8 cellular contexts compared by ENCODE assay signal in genomic region chr15:34582461-34583357, GRCh38. TPM values are rescaled to one million over a fixed set of nuclear protein-coding genes. Genes with fewer than 3 reads are reported as not detected.
A peak's percentile ranks its signal among the peaks of the same experiment; 100 is the strongest.
DNase-seq lines count a peak whose midpoint lies in the region; ATAC-seq and TF ChIP-seq lines count a peak whose summit lies in the region.

No MANE protein-coding gene starts in this region.

- ATAC-seq in GM18907 (IDR thresholded peaks at IDR 0.05; ENCODE audit: unreplicated experiment) (peak; percentile 53), HG03064 (IDR thresholded peaks at IDR 0.05; ENCODE audit: low read depth, unreplicated experiment) (peak; percentile 59), RWPE2 (ENCODE audit: low read depth) (peak; percentile 70)

- intact Hi-C loops in ascending aorta (cut with DNase I): loop anchor here (5.0 kb wide), 1 partner anchor 355 kb away; the partner anchor contains the start of gene EMC4

- no peak for TF ChIP-seq CTCF in BJ (IDR thresholded peaks at IDR 0.05; ENCODE audit: insufficient read depth, low read depth, low read length)
- no peak for TF ChIP-seq CTCF in RWPE2 (IDR thresholded peaks at IDR 0.05; ENCODE audit: poor library complexity, severe bottlenecking)
- TF ChIP-seq CTCF in ascending aorta (IDR thresholded peaks at IDR 0.05): no peak

- H3K36me3 ChIP-seq in BJ (ENCODE audit: control insufficient read depth, insufficient read depth, low read length): no peaks in the 10 kb centered on the region
- H3K36me3 ChIP-seq in RWPE2 (ENCODE audit: low read depth): no peaks in the 10 kb centered on the region
- no peaks in the 10 kb centered on the region for H3K36me3 ChIP-seq in ascending aorta

- H3K4me1 ChIP-seq in RWPE2 (ENCODE audit: insufficient read depth, poor library complexity, severe bottlenecking): peaks cover 4% of the 10 kb centered on the region
- H3K4me1 ChIP-seq in ascending aorta: peaks cover 7 to 19% of the 10 kb centered on the region in 2 donors

- POLR2A ChIA-PET in BJ (lab: Charles Lee): interaction anchor here (0.7 kb wide), 1 partner anchor 403 kb away, joined by 3 read pairs; no protein-coding TSS in a partner anchor

- no peaks in the 10 kb centered on the region for H3K27me3 ChIP-seq in BJ (ENCODE audit: control insufficient read depth, insufficient read depth, low read length)
- H3K27me3 ChIP-seq in RWPE2 (ENCODE audit: insufficient read depth, poor library complexity, severe bottlenecking): no peaks in the 10 kb centered on the region
- no peaks in the 10 kb centered on the region for H3K27me3 ChIP-seq in ascending aorta

- CTCF ChIA-PET in BJ (lab: Yijun Ruan, JAX): no interaction called here

- H3K27ac ChIP-seq in RWPE2 (ENCODE audit: poor library complexity, severe bottlenecking): peak overlapping the region; percentile 60
- H3K27ac ChIP-seq in ascending aorta: peak overlapping the region; percentile 31 to 58

- H3K9me3 ChIP-seq in RWPE2 (ENCODE audit: severe bottlenecking) (no peaks in the 10 kb centered on the region), ascending aorta (no peaks in the 10 kb centered on the region)

- H3K4me3 ChIP-seq in BJ (ENCODE audit: low read depth, low read length): peak overlapping the region; percentile 77
- H3K4me3 ChIP-seq in RWPE2 (ENCODE audit: severe bottlenecking): peak overlapping the region; percentile 75
- peak overlapping the region; percentile 92 to 93 for H3K4me3 ChIP-seq in ascending aorta
- H3K4me3 ChIP-seq in skeletal muscle cell (ENCODE audit: low read depth, low read length): peak overlapping the region; percentile 74

- DNase-seq in BJ (ENCODE audit: low read depth): no peak
- peak; percentile 75 for DNase-seq in RWPE2 (ENCODE audit: low spot score)
- no peak for DNase-seq in ascending aorta (ENCODE audit: low spot score in 2 of 2)
- peak; percentile 57 for DNase-seq in hepatic stellate cell (ENCODE audit: low spot score)
- DNase-seq in skeletal muscle cell (ENCODE audit: low read depth): no peak
- DNase-seq in H4 (ENCODE audit: low spot score): no peak

RNA-seq across cellular contexts. Expression of gene GOLGA8B, which starts 0.7 kb away (rescaled TPM):
- polyA plus RNA-seq in BJ (2011; rRNA removed): 30.0 and 30.4 TPM in 2 replicates
- 5.0 and 6.1 TPM in 2 replicates for polyA minus RNA-seq in BJ (2011; rRNA and poly(A)+ RNA removed)
- 31.3 TPM for total RNA-seq in ascending aorta
- total RNA-seq in H4 (2014; rRNA removed; shearing (Covaris generic)): 8.3 and 11.1 TPM in 2 replicates

Comparison
In these comparisons a context has a peak if more than half of its experiments do, and no peak if none do; other contexts are left out.
1. DNase-seq: peak in RWPE2 (single experiment) and hepatic stellate cell (single experiment); none in BJ (single experiment), ascending aorta (0 of 2), skeletal muscle cell (single experiment) and H4 (single experiment).
2. Peak in every context shown above with its lines, with median percentiles within 50 percentile points of each other: H3K4me3 ChIP-seq and ATAC-seq.